ENCODE assay signal across 10 cellular contexts in the genomic region with DNA sequence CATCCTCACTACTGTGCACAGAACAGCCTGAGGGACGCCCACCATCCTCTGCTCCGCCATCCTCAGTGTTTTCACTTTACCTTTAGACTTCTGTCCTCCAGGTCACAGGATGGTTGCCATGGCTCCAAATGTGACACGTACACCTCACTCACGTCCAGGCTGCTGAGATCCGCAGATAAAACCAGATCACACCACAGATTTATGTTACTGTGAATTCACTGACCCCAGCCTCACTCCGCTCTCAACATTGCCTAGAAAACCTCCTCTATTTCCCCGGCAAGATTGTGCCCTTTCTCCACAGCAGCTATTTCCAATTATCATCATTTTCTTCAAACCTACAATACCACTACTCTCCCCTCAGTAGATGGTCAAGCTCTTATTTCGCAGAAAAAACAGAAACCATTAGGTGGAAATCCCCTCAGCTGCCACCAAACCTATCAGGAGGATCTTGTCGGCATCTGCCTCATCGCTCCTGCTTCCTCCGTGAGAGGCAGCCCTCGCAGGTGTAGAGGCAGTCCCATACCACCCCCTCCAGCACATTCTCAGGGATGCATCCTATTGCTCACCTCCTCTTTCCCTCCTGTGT. TPM values are rescaled to one million over a fixed set of nuclear protein-coding genes. Genes with fewer than 3 reads are reported as not detected.
DNase-seq lines count a peak whose midpoint lies in the region; ATAC-seq and TF ChIP-seq lines count a peak whose summit lies in the region.
"Had no signal": no experiment of that assay in that cellular context is flagged by ENCODE, and none has a peak within 500 bp of the region (broad histone marks: within the 10 kb centered on the region; RNA-seq: fewer than 3 reads in every experiment).

No MANE protein-coding gene starts in this region.

- H3K4ac ChIP-seq in mesendoderm (ENCODE audit: low read depth, low read length) = no peak overlapping the region

- CTCF ChIA-PET in HEK293T (lab: Yijun Ruan, JAX) = no interaction called here

- no peak overlapping the region for H3K4me2 ChIP-seq in mesendoderm (ENCODE audit: low read length)

- H3K4me1 ChIP-seq in mesendoderm (ENCODE audit: control insufficient read depth, low read depth, low read length) = no peaks in the 10 kb centered on the region

- POLR2A ChIA-PET in HEK293T (lab: Yijun Ruan, JAX) = interaction anchor here (0.5 kb wide), 1 partner anchor 25 kb away, joined by 3 read pairs; no protein-coding TSS in a partner anchor

- no peak overlapping the region for H2BK5ac ChIP-seq in mesendoderm (ENCODE audit: low read length)

- no peaks in the 10 kb centered on the region for H3K79me1 ChIP-seq in mesendoderm (ENCODE audit: low read length)

- ATAC-seq in GM18499 (IDR thresholded peaks at IDR 0.05; ENCODE audit: insufficient read depth, unreplicated experiment) = peak; percentile 41
- peak; percentile 44 for ATAC-seq in GM21367 (IDR thresholded peaks at IDR 0.05; ENCODE audit: unreplicated experiment)
- ATAC-seq in HG03432 (IDR thresholded peaks at IDR 0.05; ENCODE audit: unreplicated experiment) = peak; percentile 52

- H3K36me3 ChIP-seq in mesendoderm (ENCODE audit: control insufficient read depth, insufficient read depth, low read length) = no peaks in the 10 kb centered on the region
- H3K36me3 ChIP-seq: tibial artery had no signal

- H3K23ac ChIP-seq in mesendoderm (ENCODE audit: low read length) = no peak overlapping the region

- WGBS in mesendoderm (ENCODE audit: extremely low coverage, insufficient coverage, low lambda C conversion rate) = 100% methylated on average over 1 of the region's 12 CpGs

- no peak overlapping the region for H2BK15ac ChIP-seq in mesendoderm (replicated peaks; ENCODE audit: low read depth)

- no peak overlapping the region for H2AK5ac ChIP-seq in mesendoderm (ENCODE audit: low read length)

- no peaks in the 10 kb centered on the region for H3K79me2 ChIP-seq in mesendoderm (ENCODE audit: control insufficient read depth, insufficient read depth, low read length)

- no peak overlapping the region for H3K18ac ChIP-seq in mesendoderm (ENCODE audit: low read length)

- H3K27ac ChIP-seq in mesendoderm (ENCODE audit: low read depth, low read length) = no peak overlapping the region

- H3K56ac ChIP-seq in mesendoderm (ENCODE audit: low read length) = no peak overlapping the region

- H2BK120ac ChIP-seq in mesendoderm (ENCODE audit: low read depth, low read length) = no peak overlapping the region

- peak; percentile 55 for DNase-seq in germinal center (ENCODE audit: low spot score)
- DNase-seq in HEK293T (ENCODE audit: extremely low spot score) = no peak
- DNase-seq in stimulated activated CD4-positive, alpha-beta T cell treated with anti-CD3 and anti-CD28 coated beads, Interleukin-4, amount 100 ng/mL, for 1 hour = no peak
- no peak for DNase-seq in mesendoderm
- no peak for DNase-seq in NCI-H446 treated with DMSO at 0.1 percent for 48 hours (lab: John Stamatoyannopoulos, UW)
- DNase-seq: stimulated activated CD4-positive, alpha-beta T cell treated with anti-CD3 and anti-CD28 coated beads, Interleukin-15, amount 100 ng/mL, for 24 hours; tibial artery had no signal

- no peaks in the 10 kb centered on the region for H3K27me3 ChIP-seq in mesendoderm (ENCODE audit: insufficient read depth, low read length, poor library complexity)
- H3K27me3 ChIP-seq: tibial artery had no signal

- H3K4me3 ChIP-seq in mesendoderm (ENCODE audit: low read length) = no peak overlapping the region
- H3K4me3 ChIP-seq: tibial artery had no signal

- H3K9ac ChIP-seq in mesendoderm (ENCODE audit: low read length) = no peak overlapping the region

- no peak overlapping the region for H4K8ac ChIP-seq in mesendoderm (ENCODE audit: low read depth, low read length)

- no peak overlapping the region for H4K5ac ChIP-seq in mesendoderm (ENCODE audit: low read length)

TF ChIP-seq in HEK293T, 16 proteins besides CTCF, POLR2A, EP300 and RAD21:
- no peak for TF ChIP-seq TARDBP (IDR thresholded peaks at IDR 0.05)

RNA-seq across cellular contexts. Expression of gene SLC1A4, which starts 49.8 kb away (rescaled TPM):
- 0.59 TPM for polyA plus RNA-seq in mesendoderm (2013, experiment 1 of 2)
- polyA plus RNA-seq in mesendoderm (2013, experiment 2 of 2) = 0.69 TPM
